ENCODE assay signal across 15 cellular contexts in the genomic region with DNA sequence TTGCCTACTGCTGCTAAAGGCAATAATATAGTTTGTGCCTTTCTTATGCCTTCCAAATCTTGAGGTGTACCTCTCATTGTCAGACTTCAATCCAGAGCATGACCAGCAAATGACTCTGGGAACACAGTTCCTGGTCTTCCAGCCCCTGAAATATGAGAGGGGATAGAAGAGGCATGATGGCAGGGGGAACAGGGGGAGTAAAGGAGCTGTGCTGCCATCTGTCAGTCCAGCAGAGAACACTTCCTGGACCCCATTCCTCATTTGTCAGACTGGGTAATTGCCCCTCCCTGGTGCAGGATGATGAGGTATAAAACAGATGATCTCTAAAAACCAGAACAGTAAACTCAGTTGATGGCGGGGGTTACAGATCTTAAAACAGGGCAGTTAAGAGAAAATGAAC.
"Had no signal": no experiment of that assay in that cellular context is flagged by ENCODE, and none has a peak within 500 bp of the region (broad histone marks: within the 10 kb centered on the region; RNA-seq: fewer than 3 reads in every experiment).

No MANE protein-coding gene starts in this region.

- DNase-seq: activated CD4-positive, alpha-beta T cell treated with anti-CD3 and anti-CD28 coated beads, Interleukin-2, amount 50 U/mL, for 1 hour; activated CD8-positive, alpha-beta memory T cell treated with anti-CD3 and anti-CD28 coated beads for 24 hours; activated naive CD8-positive, alpha-beta T cell treated with anti-CD3 and anti-CD28 coated beads, Interleukin-2, amount 10 ng/mL, durations not matched to agents 7 days and 5 days; brain microvascular endothelial cell; effector CD4-positive, alpha-beta T cell; foreskin keratinocyte; glutamatergic neuron; midbrain; right lobe of liver; stimulated activated naive CD8-positive, alpha-beta T cell treated with anti-CD3 and anti-CD28 coated beads, Interleukin-15, Interleukin-2, amounts not matched to agents 100 U/mL and 50 U/mL, for 24 hours; transverse colon had no signal

- H3K27me3 ChIP-seq: brain microvascular endothelial cell, right lobe of liver, transverse colon, vagina had no signal

- ATAC-seq: foreskin keratinocyte; right lobe of liver; stimulated activated naive CD8-positive, alpha-beta T cell treated with anti-CD3 and anti-CD28 coated beads, Interleukin-15, Interleukin-2, amounts not matched to agents 100 U/mL and 50 U/mL, for 24 hours had no signal

- H3K4me1 ChIP-seq: foreskin keratinocyte, right lobe of liver, transverse colon, vagina had no signal

- H3K9me3 ChIP-seq: right lobe of liver, transverse colon, vagina had no signal

- H3K4me3 ChIP-seq: coronary artery, lung, right lobe of liver, transverse colon, vagina had no signal

- H3K27ac ChIP-seq: brain microvascular endothelial cell, coronary artery, foreskin keratinocyte, right lobe of liver, transverse colon, vagina had no signal

- FAIRE-seq: islet of Langerhans had no signal

- H3K36me3 ChIP-seq: brain microvascular endothelial cell, right lobe of liver, transverse colon, vagina had no signal
